ENCODE assay signal across 8 cellular contexts in genomic region chr19:39995794-39996193, GRCh38.
DNase-seq lines count a peak whose midpoint lies in the region; ATAC-seq and TF ChIP-seq lines count a peak whose summit lies in the region.

No MANE protein-coding gene starts in this region.

- no peak for TF ChIP-seq CTCF in VCaP (conservative IDR thresholded peaks at IDR 0.05)

- H3K27me3 Mint-ChIP-seq in activated T-cell treated with anti-CD3 and anti-CD28 coated beads, Interleukin-2, amount 50 U/mL, for 24 hours, result no peaks in the 10 kb centered on the region

- peaks cover 65% of the 10 kb centered on the region for H3K36me3 Mint-ChIP-seq in activated T-cell treated with anti-CD3 and anti-CD28 coated beads, Interleukin-2, amount 50 U/mL, for 24 hours (ENCODE audit: low read depth)
- peaks cover 6% of the 10 kb centered on the region for H3K36me3 Mint-ChIP-seq in stimulated activated effector memory CD8-positive, alpha-beta T cell treated with anti-CD3 and anti-CD28 coated beads, Interleukin-12 subunit alpha, Interleukin-12 subunit beta, amount 100 ng/mL, for 72 hours

- peak overlapping the region; percentile 80; the same call in 1 of the 2 replicates for H3K27ac ChIP-seq in VCaP

- ATAC-seq in stimulated activated effector memory CD8-positive, alpha-beta T cell treated with anti-CD3 and anti-CD28 coated beads, Interleukin-12 subunit alpha, Interleukin-12 subunit beta, amount 100 ng/mL, for 72 hours, result no peak
- ATAC-seq in HG03378 (IDR thresholded peaks at IDR 0.05; ENCODE audit: unreplicated experiment), result no peak

- peak overlapping the region; percentile 96 for H3K4me3 Mint-ChIP-seq in activated T-cell treated with anti-CD3 and anti-CD28 coated beads, Interleukin-2, amount 50 U/mL, for 24 hours
- H3K4me3 Mint-ChIP-seq in stimulated activated effector memory CD8-positive, alpha-beta T cell treated with anti-CD3 and anti-CD28 coated beads, Interleukin-12 subunit alpha, Interleukin-12 subunit beta, amount 100 ng/mL, for 72 hours, result peak overlapping the region; percentile 85

- DNase-seq in activated T-cell treated with anti-CD3 and anti-CD28 coated beads, Interleukin-2, amount 50 U/mL, for 24 hours, result no peak
- DNase-seq in activated T-cell treated with anti-CD3 and anti-CD28 coated beads, Interleukin-2, amount 50 U/mL, for 48 hours, result no peak
- DNase-seq in globus pallidus (ENCODE audit: low spot score), result peak; percentile 22
- no peak for DNase-seq in stimulated activated effector memory CD8-positive, alpha-beta T cell treated with anti-CD3 and anti-CD28 coated beads, Interleukin-12 subunit alpha, Interleukin-12 subunit beta, amount 100 ng/mL, for 72 hours (ENCODE audit: low spot score in 2 of 2)
- no peak for DNase-seq in UCSD-AML1 (lab: John Stamatoyannopoulos, UW; ENCODE audit: unreplicated experiment)
- DNase-seq in hippocampal formation (lab: John Stamatoyannopoulos, UW), result no peak

- H3K9me3 Mint-ChIP-seq in activated T-cell treated with anti-CD3 and anti-CD28 coated beads, Interleukin-2, amount 50 U/mL, for 24 hours, result peaks cover 20% of the 10 kb centered on the region
- peaks cover 5% of the 10 kb centered on the region for H3K9me3 Mint-ChIP-seq in stimulated activated effector memory CD8-positive, alpha-beta T cell treated with anti-CD3 and anti-CD28 coated beads, Interleukin-12 subunit alpha, Interleukin-12 subunit beta, amount 100 ng/mL, for 72 hours

- H3K27ac Mint-ChIP-seq in activated T-cell treated with anti-CD3 and anti-CD28 coated beads, Interleukin-2, amount 50 U/mL, for 24 hours, result peak overlapping the region; percentile 47
- H3K27ac Mint-ChIP-seq in stimulated activated effector memory CD8-positive, alpha-beta T cell treated with anti-CD3 and anti-CD28 coated beads, Interleukin-12 subunit alpha, Interleukin-12 subunit beta, amount 100 ng/mL, for 72 hours, result peak overlapping the region; percentile 91

- peaks cover 62% of the 10 kb centered on the region for H3K4me1 Mint-ChIP-seq in activated T-cell treated with anti-CD3 and anti-CD28 coated beads, Interleukin-2, amount 50 U/mL, for 24 hours (ENCODE audit: low read depth)
- H3K4me1 Mint-ChIP-seq in stimulated activated effector memory CD8-positive, alpha-beta T cell treated with anti-CD3 and anti-CD28 coated beads, Interleukin-12 subunit alpha, Interleukin-12 subunit beta, amount 100 ng/mL, for 72 hours, result peaks cover 42% of the 10 kb centered on the region
